Comparison of ENCODE assay signal across 8 cellular contexts in the genomic region with DNA sequence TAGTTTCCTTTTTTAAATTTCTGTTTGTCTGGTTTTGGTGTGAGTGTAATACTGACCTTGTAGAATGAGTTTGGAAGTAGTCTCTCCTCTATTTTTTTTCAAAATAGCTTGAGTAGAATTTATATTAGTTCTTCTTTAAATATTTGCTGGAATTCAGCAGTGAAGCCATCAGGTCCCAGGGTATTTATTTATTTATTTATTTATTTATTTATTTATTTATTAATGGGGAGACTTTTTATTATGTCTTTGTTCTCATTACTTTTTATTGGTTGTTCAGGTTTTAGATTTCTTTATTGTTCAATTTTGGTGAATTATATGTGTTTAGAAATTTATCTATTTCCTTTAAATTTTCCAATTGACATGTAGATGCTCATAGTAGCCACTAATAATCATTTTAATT.
"Had no signal": no experiment of that assay in that cellular context is flagged by ENCODE, and none has a peak within 500 bp of the region (broad histone marks: within the 10 kb centered on the region; RNA-seq: fewer than 3 reads in every experiment).

No MANE protein-coding gene starts in this region.

- H3K27ac ChIP-seq: HL-60, KMS-11 had no signal

- DNase-seq: IMR-90, KBM-7, KG1 had no signal

- FAIRE-seq: HepG2, HTR-8/SVneo, K562 had no signal

- H3K4me3 ChIP-seq: K562 had no signal

- ATAC-seq: HepG2, K562 had no signal

- H3K4me2 ChIP-seq: KMS-11 had no signal
